In genomic region chr17:81231766-81232581, GRCh38 we compare ENCODE assay signal across 16 cellular contexts. TPM values are rescaled to one million over a fixed set of nuclear protein-coding genes. Genes with fewer than 3 reads are reported as not detected.
DNase-seq lines count a peak whose midpoint lies in the region; ATAC-seq, FAIRE-seq and TF ChIP-seq lines count a peak whose summit lies in the region.
"Had no signal": no experiment of that assay in that cellular context is flagged by ENCODE, and none has a peak within 500 bp of the region (broad histone marks: within the 10 kb centered on the region; RNA-seq: fewer than 3 reads in every experiment).

No MANE protein-coding gene starts in this region.

- TF ChIP-seq EP300 in H1 (IDR thresholded peaks at IDR 0.05; ENCODE audit: borderline replicate concordance in 1 of 2, low read depth in 2 of 2, low read length in 2 of 2): no peak

- ATAC-seq in right cardiac atrium (no peak), heart left ventricle (no peak), HG02852 (IDR thresholded peaks at IDR 0.05; ENCODE audit: unreplicated experiment) (no peak)
- ATAC-seq: GM12878 had no signal

- no peaks in the 10 kb centered on the region for H3K23me2 ChIP-seq in H1 (ENCODE audit: low read depth, low read length)

- H3K4ac ChIP-seq in H1 (replicated peaks; ENCODE audit: insufficient read length, low read depth, low read length): no peak overlapping the region

- H3K18ac ChIP-seq in H1 (ENCODE audit: extremely low read depth, low read length): no peak overlapping the region

- no peaks in the 10 kb centered on the region for H3K79me2 ChIP-seq in H1 (ENCODE audit: control insufficient read depth in 1 of 2, insufficient read depth in 2 of 2, low read length in 2 of 2)

- no peak overlapping the region for H3K23ac ChIP-seq in H1 (ENCODE audit: insufficient read length)

- CTCF ChIA-PET in HEK293 (lab: Yijun Ruan, JAX): interaction anchor here (0.6 to 2.5 kb wide), 5 partner anchors 9 to 490 kb away, joined by 3 to 23 read pairs (median 4); partner anchors contain the start of gene CEP131
- CTCF ChIA-PET in H1 (lab: Charles Lee; ENCODE audit: partially characterized antibody): interaction anchor here (0.7 to 1.2 kb wide), 4 partner anchors 12 to 141 kb away, joined by 3 to 4 read pairs (median 3); no protein-coding TSS in a partner anchor

- DNase-seq in right cardiac atrium (peak; percentile 11 to 56 (median 45)), heart left ventricle (no peak), H1 (ENCODE audit: low read depth in 1 of 2, low spot score in 2 of 2) (no peak), NOMO-1 treated with DMSO at 0.1 percent for 48 hours (lab: John Stamatoyannopoulos, UW; ENCODE audit: unreplicated experiment) (no peak)
- DNase-seq: C1 segment of cervical spinal cord, COR-L47, DMS153, DND-41, GM23248, H9, HFFc6 had no signal

- H2BK5ac ChIP-seq in H1 (ENCODE audit: low read depth, low read length): no peak overlapping the region

- H3K27ac ChIP-seq in right cardiac atrium (ENCODE audit: low read length) (no peak overlapping the region), heart left ventricle (no peak overlapping the region), HEK293 (ENCODE audit: extremely low read depth, low read depth, low read length) (no peak overlapping the region), H1 (ENCODE audit: low read depth, low read length) (no peak overlapping the region)
- H3K27ac ChIP-seq: GM23248 had no signal

- no peak overlapping the region for H2BK15ac ChIP-seq in H1 (ENCODE audit: low read length)

- no peaks in the 10 kb centered on the region for H3K27me3 ChIP-seq in right cardiac atrium (ENCODE audit: control insufficient read depth, insufficient read depth)
- no peaks in the 10 kb centered on the region for H3K27me3 ChIP-seq in heart left ventricle
- no peaks in the 10 kb centered on the region for H3K27me3 ChIP-seq in H1 (replicated peaks in 1 of 4; ENCODE audit: control insufficient read depth in 3 of 4, extremely low read depth in 1 of 4, insufficient read depth in 3 of 4, low read length in 3 of 4)

- TF ChIP-seq RAD21 in H1 (IDR thresholded peaks at IDR 0.05 in 1 of 2, conservative IDR thresholded peaks at IDR 0.05 in 1 of 2; ENCODE audit: low read depth in 2 of 2, low read length in 2 of 2): no peak

- TF ChIP-seq POLR2A in heart left ventricle (IDR thresholded peaks at IDR 0.05) (no peak), H1 (IDR thresholded peaks at IDR 0.05; ENCODE audit: control extremely low read depth in 1 of 2, low read depth in 2 of 2, low read length in 2 of 2) (no peak)

- H3K4me3 ChIP-seq in right cardiac atrium (ENCODE audit: low read length): no peak overlapping the region
- no peak overlapping the region for H3K4me3 ChIP-seq in heart left ventricle
- no peak overlapping the region for H3K4me3 ChIP-seq in HEK293 (ENCODE audit: low read depth, low read length)
- no peak overlapping the region for H3K4me3 ChIP-seq in H1 (ENCODE audit: extremely low read depth in 1 of 4, insufficient read depth in 2 of 4, low read depth in 3 of 4, low read length in 4 of 4)
- H3K4me3 ChIP-seq: GM12878, GM23248 had no signal

- H3K4me1 ChIP-seq in right cardiac atrium (ENCODE audit: control insufficient read depth, insufficient read depth, low read length) (no peaks in the 10 kb centered on the region), heart left ventricle (peaks cover 0 to 10% (median 3%) of the 10 kb centered on the region in 12 donors), HEK293 (ENCODE audit: control insufficient read depth, insufficient read depth, low read length) (peaks cover 8% of the 10 kb centered on the region), H1 (replicated peaks in 1 of 4; ENCODE audit: control insufficient read depth in 3 of 4, insufficient read depth in 4 of 4, low read length in 3 of 4) (no peaks in the 10 kb centered on the region)

- H2BK120ac ChIP-seq in H1 (replicated peaks; ENCODE audit: low read depth, low read length): no peak overlapping the region

- no peak overlapping the region for H4K5ac ChIP-seq in H1 (ENCODE audit: insufficient read length, low read depth, low read length)

- POLR2A ChIA-PET in HEK293 (lab: Yijun Ruan, JAX): interaction anchor here (0.9 to 3.8 kb wide), 2 partner anchors 9 to 257 kb away, joined by 6 to 22 read pairs; partner anchors contain the start of gene CEP131
- POLR2A ChIA-PET in H1 (lab: Charles Lee; ENCODE audit: partially characterized antibody): interaction anchor here (0.7 to 1.5 kb wide), 4 partner anchors 9 to 15 kb away, joined by 3 to 5 read pairs (median 4); no protein-coding TSS in a partner anchor

- intact Hi-C loops in right cardiac atrium (cut with DNase I): no loop called here
- intact Hi-C loops in heart left ventricle (cut with DNase I): loop anchor here in 1 of 10 donors (10.0 kb wide), 1 partner anchor 217 kb away; no protein-coding TSS in a partner anchor

- H2BK12ac ChIP-seq in H1 (ENCODE audit: low read depth, low read length): no peak overlapping the region

- H3K9me3 ChIP-seq in right cardiac atrium (ENCODE audit: control insufficient read depth, low read length) (no peaks in the 10 kb centered on the region), heart left ventricle (peaks cover 0 to 3% (median 0%) of the 10 kb centered on the region in 12 donors), HEK293 (ENCODE audit: control insufficient read depth, insufficient read depth, low read depth, low read length) (no peaks in the 10 kb centered on the region), H1 (ENCODE audit: insufficient read depth in 2 of 2, low read depth in 1 of 2, low read length in 1 of 2) (no peaks in the 10 kb centered on the region; a peak in 1 of 4 replicates)

- H4K20me1 ChIP-seq in H1 (replicated peaks in 1 of 2; ENCODE audit: control insufficient read depth in 1 of 2, insufficient read depth in 2 of 2, low read length in 2 of 2): peaks cover 0 to 14% of the 10 kb centered on the region in 2 experiments

- peak overlapping the region; percentile 14; the same call in 1 of the 2 replicates for H4K8ac ChIP-seq in H1 (ENCODE audit: extremely low read depth, insufficient read depth, low read length)

- no peak overlapping the region for H2BK20ac ChIP-seq in H1 (ENCODE audit: low read length)

- no peak overlapping the region for H3K4me2 ChIP-seq in H1 (ENCODE audit: insufficient read depth in 1 of 2, low read depth in 2 of 2, low read length in 2 of 2)

- H2AK5ac ChIP-seq in H1 (ENCODE audit: low read depth, low read length): no peak overlapping the region

- H3K14ac ChIP-seq in H1 (ENCODE audit: insufficient read length): no peak overlapping the region

- no peak overlapping the region for H2AFZ ChIP-seq in H1 (ENCODE audit: low read length)
- H2AFZ ChIP-seq: GM23248 had no signal

- no peak overlapping the region for H3K9ac ChIP-seq in H1 (replicated peaks in 1 of 4; ENCODE audit: extremely low read depth in 1 of 4, low read depth in 3 of 4, low read length in 3 of 4)
- H3K9ac ChIP-seq: GM23248 had no signal

- H3K79me1 ChIP-seq in H1 (ENCODE audit: low read depth, low read length): peaks cover 3% of the 10 kb centered on the region

- no peak for FAIRE-seq in H1 (lab: Jason Lieb, UNC)
- FAIRE-seq: G401.6, GM12878, GM19239 had no signal

- no peak overlapping the region for H3K56ac ChIP-seq in H1 (replicated peaks; ENCODE audit: insufficient read length, low read depth, low read length)

- TF ChIP-seq CTCF in heart left ventricle (IDR thresholded peaks at IDR 0.05): no peak
- TF ChIP-seq CTCF in HEK293 (tag by site-specific recombination; IDR thresholded peaks at IDR 0.05): no peak
- TF ChIP-seq CTCF in H1 (IDR thresholded peaks at IDR 0.05; ENCODE audit: control extremely low read depth in 1 of 3, insufficient read depth in 1 of 3, low read depth in 1 of 3, low read length in 3 of 3): no peak

- 87% methylated on average over 43 of the region's 43 CpGs for WGBS in right cardiac atrium
- 88 to 92% (median 90%) methylated on average over 17 to 43 of the region's 43 CpGs for WGBS in heart left ventricle, 4 donors
- WGBS in H1 (ENCODE audit: extremely low coverage in 1 of 2, insufficient coverage in 1 of 2, insufficient read length in 1 of 2, insufficient replicate concordance in 2 of 2, low coverage in 1 of 2, low lambda C conversion rate in 2 of 2, missing lambda C conversion rate in 1 of 2), 2 experiments: 92% methylated on average over 37 of the region's 43 CpGs; no CpG with 5 or more reads in 1 of the 2 experiments

- H4K91ac ChIP-seq in H1 (replicated peaks; ENCODE audit: insufficient read length, low read length): no peak overlapping the region

- H3K36me3 ChIP-seq in heart left ventricle (peaks cover 0 to 66% (median 28%) of the 10 kb centered on the region in 9 donors), HEK293 (ENCODE audit: control insufficient read depth in 2 of 2, insufficient read depth in 1 of 2, low read length in 2 of 2) (peaks cover 5 to 70% of the 10 kb centered on the region in 2 experiments; a peak in 2 of 3 replicates), H1 (ENCODE audit: control insufficient read depth in 2 of 4, insufficient read depth in 4 of 4, low read length in 3 of 4) (peaks cover 0 to 18% (median 4%) of the 10 kb centered on the region in 4 experiments; a peak in 5 of 8 replicates)

RNA-seq across cellular contexts. Expression of gene TEPSIN, which starts 6.9 kb away (rescaled TPM):
- total RNA-seq in right cardiac atrium: 10 to 100 TPM; 12.5 to 17.7 (median 14.2) TPM
- 12.6 TPM for polyA plus RNA-seq in right cardiac atrium
- 10 to 100 TPM in 5 of 9 donors, 1 to 10 TPM in 4; 6.8 to 16.0 (median 10.2) TPM for total RNA-seq in heart left ventricle
- polyA plus RNA-seq in heart left ventricle: 10 to 100 TPM; 12.4 to 14.4 TPM
- total RNA-seq in H1 (2021; fragmentation: NEBNext Ultra II Directional; extraction: Animal tissue kit (Norgen Biotek cat#: 25700)): 22.9 and 26.0 TPM in 2 replicates
- 28.0 and 59.8 TPM in 2 replicates for polyA plus RNA-seq in H1 (2011; rRNA removed)
- polyA plus RNA-seq in H1 (2011; cell fraction: cytosol; rRNA removed): 31.4 TPM
- 172 TPM for polyA plus RNA-seq in H1 (2011; cell fraction: nucleus; rRNA removed)
- polyA plus RNA-seq in H1 (2012, experiment 1 of 2): 16.6 to 27.7 TPM (median 21.3 TPM) in 4 replicates
- polyA plus RNA-seq in H1 (2012, experiment 2 of 2): 14.6 TPM
- 24.1 TPM for polyA plus RNA-seq in H1 (2013, experiment 1 of 2)
- polyA plus RNA-seq in H1 (2013, experiment 2 of 2): 19.1 TPM
- 7.9 and 10.5 TPM in 2 replicates for polyA minus RNA-seq in H1 (2011; rRNA and poly(A)+ RNA removed)
- polyA minus RNA-seq in H1 (2011; cell fraction: cytosol; rRNA and poly(A)+ RNA removed): 19.7 TPM
- polyA minus RNA-seq in H1 (2011; cell fraction: nucleus; rRNA and poly(A)+ RNA removed): 44.0 TPM

RNA-seq across cellular contexts. Expression of gene NDUFAF8, which starts 7.1 kb away (rescaled TPM):
- total RNA-seq in right cardiac atrium: 10 to 100 TPM; 51.5 to 75.4 (median 62.5) TPM
- 55.0 TPM for polyA plus RNA-seq in right cardiac atrium
- 10 to 100 TPM; 31.8 to 77.1 (median 50.2) TPM for total RNA-seq in heart left ventricle
- polyA plus RNA-seq in heart left ventricle: 10 to 100 TPM; 26.7 to 51.9 TPM
- total RNA-seq in H1 (2021; fragmentation: NEBNext Ultra II Directional; extraction: Animal tissue kit (Norgen Biotek cat#: 25700)): 48.9 and 60.2 TPM in 2 replicates
- 91.1 and 95.6 TPM in 2 replicates for polyA plus RNA-seq in H1 (2011; rRNA removed)
- polyA plus RNA-seq in H1 (2011; cell fraction: cytosol; rRNA removed): 88.1 TPM
- 56.3 TPM for polyA plus RNA-seq in H1 (2011; cell fraction: nucleus; rRNA removed)
- polyA plus RNA-seq in H1 (2012, experiment 1 of 2): 123 to 151 TPM (median 134 TPM) in 4 replicates
- polyA plus RNA-seq in H1 (2012, experiment 2 of 2): 129 TPM
- 160 TPM for polyA plus RNA-seq in H1 (2013, experiment 1 of 2)
- polyA plus RNA-seq in H1 (2013, experiment 2 of 2): 163 TPM
- 7.2 and 14.2 TPM in 2 replicates for polyA minus RNA-seq in H1 (2011; rRNA and poly(A)+ RNA removed)
- 20.0 TPM for polyA minus RNA-seq in H1 (2011; cell fraction: cytosol; rRNA and poly(A)+ RNA removed)
- polyA minus RNA-seq in H1 (2011; cell fraction: nucleus; rRNA and poly(A)+ RNA removed): 21.6 TPM

RNA-seq across cellular contexts. Expression of gene CEP131, which starts 9.2 kb away (rescaled TPM):
- total RNA-seq in right cardiac atrium: 1 to 10 TPM; 4.6 to 5.9 (median 5.2) TPM
- polyA plus RNA-seq in right cardiac atrium: 7.4 TPM
- total RNA-seq in heart left ventricle: 10 to 100 TPM in 3 of 9 donors, 1 to 10 TPM in 6; 7.0 to 15.8 (median 8.9) TPM
- polyA plus RNA-seq in heart left ventricle: 10 to 100 TPM in 1 of 2 donors, 1 to 10 TPM in 1; 8.0 to 14.7 TPM
- 22.5 and 23.2 TPM in 2 replicates for total RNA-seq in H1 (2021; fragmentation: NEBNext Ultra II Directional; extraction: Animal tissue kit (Norgen Biotek cat#: 25700))
- 5.9 and 11.5 TPM in 2 replicates for polyA plus RNA-seq in H1 (2011; rRNA removed)
- 19.5 TPM for polyA plus RNA-seq in H1 (2011; cell fraction: cytosol; rRNA removed)
- polyA plus RNA-seq in H1 (2011; cell fraction: nucleus; rRNA removed): 51.9 TPM
- 12.1 to 30.1 TPM (median 26.5 TPM) in 4 replicates for polyA plus RNA-seq in H1 (2012, experiment 1 of 2)
- polyA plus RNA-seq in H1 (2012, experiment 2 of 2): 11.9 TPM
- 11.2 TPM for polyA plus RNA-seq in H1 (2013, experiment 1 of 2)
- 10.1 TPM for polyA plus RNA-seq in H1 (2013, experiment 2 of 2)
- polyA minus RNA-seq in H1 (2011; rRNA and poly(A)+ RNA removed): 3.9 and 4.0 TPM in 2 replicates
- polyA minus RNA-seq in H1 (2011; cell fraction: cytosol; rRNA and poly(A)+ RNA removed): 13.9 TPM
- polyA minus RNA-seq in H1 (2011; cell fraction: nucleus; rRNA and poly(A)+ RNA removed): 14.3 TPM

Comparison
In these comparisons a context has a peak if more than half of its experiments do, and no peak if none do; other contexts are left out.
1. DNase-seq: peak in right cardiac atrium (3 of 3); none in heart left ventricle (0 of 5), H1 (0 of 2) and NOMO-1 treated with DMSO at 0.1 percent for 48 hours (single experiment).